In the genomic region with DNA sequence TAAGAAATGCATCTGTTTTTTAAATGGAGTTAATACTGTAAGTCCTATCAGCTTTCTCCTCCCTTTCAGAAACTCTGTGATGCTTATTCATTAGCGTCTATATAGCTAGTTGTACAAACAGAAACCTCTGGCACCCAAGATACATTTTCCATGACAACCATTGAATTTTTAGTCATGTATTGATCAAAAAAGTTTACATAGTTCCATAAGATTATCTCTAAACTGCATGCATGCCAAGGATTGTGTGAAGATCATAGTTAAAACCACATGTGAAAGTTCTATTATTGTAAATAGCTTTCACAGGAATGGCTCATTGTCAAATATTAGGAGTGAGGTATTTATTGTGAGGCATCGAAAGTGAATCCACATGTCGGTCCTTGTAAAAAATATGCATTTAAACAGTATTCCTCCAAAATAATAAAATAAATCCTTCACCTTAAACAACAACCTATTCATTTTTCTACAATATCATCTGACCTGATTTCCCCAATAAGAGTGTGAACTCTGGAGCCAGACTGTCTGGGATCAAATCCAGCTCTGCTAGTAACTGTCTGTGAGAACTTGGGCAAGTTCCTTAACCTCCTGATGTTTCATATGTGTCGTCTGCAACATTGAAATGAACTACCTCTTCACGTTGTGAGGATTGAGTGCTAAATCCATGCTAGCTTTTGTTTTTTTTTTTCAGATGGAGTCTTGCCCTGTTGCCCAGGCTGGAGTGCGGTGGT, we compare ENCODE assay signal across 23 cellular contexts. TPM values are rescaled to one million over a fixed set of nuclear protein-coding genes. Genes with fewer than 3 reads are reported as not detected.
DNase-seq lines count a peak whose midpoint lies in the region; ATAC-seq, FAIRE-seq and TF ChIP-seq lines count a peak whose summit lies in the region.
"Had no signal": no experiment of that assay in that cellular context is flagged by ENCODE, and none has a peak within 500 bp of the region (broad histone marks: within the 10 kb centered on the region; RNA-seq: fewer than 3 reads in every experiment).

No MANE protein-coding gene starts in this region.

- H3K27ac Mint-ChIP-seq in activated T-cell treated with anti-CD3 and anti-CD28 coated beads, Interleukin-2, amount 50 U/mL, for 24 hours = no peak overlapping the region
- H3K27ac Mint-ChIP-seq: CD4-positive, CD25-positive, alpha-beta regulatory T cell had no signal

- in situ Hi-C loops in GM23248 (cut with MboI) = no loop called here

- no peak for TF ChIP-seq CTCF in fibroblast of villous mesenchyme (IDR thresholded peaks at IDR 0.05; ENCODE audit: insufficient read depth, low read depth, low read length)
- no peak for TF ChIP-seq CTCF in dorsolateral prefrontal cortex (IDR thresholded peaks at IDR 0.05 in 54 of 56, conservative IDR thresholded peaks at IDR 0.05 in 2 of 56; ENCODE audit: low read depth in 1 of 56, partially characterized antibody in 56 of 56)

- H3K27me3 ChIP-seq in GM23248 (replicated peaks; ENCODE audit: insufficient read depth) (no peaks in the 10 kb centered on the region), dorsolateral prefrontal cortex (no peaks in the 10 kb centered on the region)

- peak; percentile 50 for FAIRE-seq in endometrium (lab: Jason Lieb, UNC)
- FAIRE-seq: A204.1, GM12891, H1 had no signal

- H3K9me3 ChIP-seq in GM23248 (ENCODE audit: low read depth) = no peaks in the 10 kb centered on the region

- peaks cover 30% of the 10 kb centered on the region for H3F3A ChIP-seq in GM23248 (ENCODE audit: insufficient read depth)

- no peak overlapping the region for H3K4me3 Mint-ChIP-seq in activated T-cell treated with anti-CD3 and anti-CD28 coated beads, Interleukin-2, amount 50 U/mL, for 24 hours
- H3K4me3 Mint-ChIP-seq: CD4-positive, CD25-positive, alpha-beta regulatory T cell had no signal

- no peaks in the 10 kb centered on the region for H3K79me2 ChIP-seq in GM23248 (ENCODE audit: insufficient read depth)

- H3K27me3 Mint-ChIP-seq in activated T-cell treated with anti-CD3 and anti-CD28 coated beads, Interleukin-2, amount 50 U/mL, for 24 hours = no peaks in the 10 kb centered on the region
- H3K27me3 Mint-ChIP-seq: CD4-positive, CD25-positive, alpha-beta regulatory T cell had no signal

- H3K9me3 Mint-ChIP-seq in activated T-cell treated with anti-CD3 and anti-CD28 coated beads, Interleukin-2, amount 50 U/mL, for 24 hours = peaks cover 24% of the 10 kb centered on the region

- no peak overlapping the region for H3K4me3 ChIP-seq in GM23248
- no peak overlapping the region for H3K4me3 ChIP-seq in fibroblast of villous mesenchyme (ENCODE audit: low read depth, low read length)
- H3K4me3 ChIP-seq in dorsolateral prefrontal cortex = no peak overlapping the region
- H3K4me3 ChIP-seq: SK-N-MC had no signal

- H3K9me2 ChIP-seq in GM23248 (ENCODE audit: insufficient read depth) = no peaks in the 10 kb centered on the region

- no peak overlapping the region for H3K9ac ChIP-seq in GM23248

- H3K36me3 Mint-ChIP-seq in activated T-cell treated with anti-CD3 and anti-CD28 coated beads, Interleukin-2, amount 50 U/mL, for 24 hours (ENCODE audit: low read depth) = peaks cover under 1% of the 10 kb centered on the region

- peak; percentile 36 for DNase-seq in AG08395 (ENCODE audit: low spot score)
- DNase-seq in GM23248 = peak; percentile 75
- peak; percentile 51 for DNase-seq in fibroblast of villous mesenchyme (ENCODE audit: low read depth)
- DNase-seq in NCI-H446 treated with DMSO at 0.1 percent for 48 hours (lab: John Stamatoyannopoulos, UW) = no peak
- DNase-seq in activated T-cell treated with anti-CD3 and anti-CD28 coated beads, Interleukin-2, amount 50 U/mL, for 24 hours = no peak
- DNase-seq in dorsolateral prefrontal cortex = no peak
- DNase-seq: CD4-positive, CD25-positive, alpha-beta regulatory T cell; DMS79; Karpas-422; MV-4-11; NCI-H1105 treated with DMSO at 0.1 percent for 48 hours; NCI-H1694 treated with DMSO at 0.1 percent for 48 hours; NCI-H446; NCI-H526 treated with DMSO at 0.1 percent for 48 hours; OCI-M1; SHP77 treated with DMSO at 0.1 percent for 48 hours had no signal

- intact Hi-C loops in dorsolateral prefrontal cortex (cut with DNase I) = no loop called here

- H4K20me1 ChIP-seq in GM23248 (ENCODE audit: insufficient read depth) = 0 out of 2 replicates have a peak, but pooled peaks cover 6% of the 10 kb centered on the region

- H3K4me2 ChIP-seq in GM23248 (ENCODE audit: unreplicated experiment) = no peak overlapping the region

- 18 to 21% methylated on average over 6 of the region's 6 CpGs for WGBS in GM23248 (ENCODE audit: low coverage in 1 of 2, low lambda C conversion rate in 2 of 2, missing lambda C conversion rate in 2 of 2), 2 experiments

- H2AFZ ChIP-seq in GM23248 = no peak overlapping the region

- no peaks in the 10 kb centered on the region for H3K36me3 ChIP-seq in GM23248 (ENCODE audit: low read depth)

- peaks cover 2% of the 10 kb centered on the region for H3K4me1 Mint-ChIP-seq in activated T-cell treated with anti-CD3 and anti-CD28 coated beads, Interleukin-2, amount 50 U/mL, for 24 hours (ENCODE audit: low read depth)

- no peak for ATAC-seq in GM21367 (IDR thresholded peaks at IDR 0.05; ENCODE audit: unreplicated experiment)
- ATAC-seq: HCT116 had no signal

- H3K4me1 ChIP-seq in GM23248 (ENCODE audit: insufficient read depth) = peaks cover 34% of the 10 kb centered on the region

- no peak overlapping the region for H3K27ac ChIP-seq in GM23248
- H3K27ac ChIP-seq in dorsolateral prefrontal cortex = no peak overlapping the region
- H3K27ac ChIP-seq: SK-N-MC had no signal

RNA-seq across cellular contexts. Expression of a gene that starts 10.6 kb away (rescaled TPM):
- total RNA-seq in GM23248 (2014; rRNA removed; shearing (Covaris generic)) = 1.1 and 5.0 TPM in 2 replicates
- polyA plus RNA-seq in GM23248 (2016; fragmentation: Nextera tagmentation; extraction: Ambion mirVana) = 2.2 and 2.9 TPM in 2 replicates
- total RNA-seq in fibroblast of villous mesenchyme (8.7 and 12.1 TPM in 2 replicates), dorsolateral prefrontal cortex (10 to 100 TPM; 18.9 to 74.8 (median 43.2) TPM)

Comparison
In these comparisons a context has a peak if more than half of its experiments do, and no peak if none do; other contexts are left out.
1. DNase-seq: peak in AG08395 (single experiment), GM23248 (single experiment) and fibroblast of villous mesenchyme (single experiment); none in NCI-H446 treated with DMSO at 0.1 percent for 48 hours (single experiment), activated T-cell treated with anti-CD3 and anti-CD28 coated beads, Interleukin-2, amount 50 U/mL, for 24 hours (single experiment) and dorsolateral prefrontal cortex (0 of 10).